Comparison of ENCODE assay signal across 32 cellular contexts in the genomic region with DNA sequence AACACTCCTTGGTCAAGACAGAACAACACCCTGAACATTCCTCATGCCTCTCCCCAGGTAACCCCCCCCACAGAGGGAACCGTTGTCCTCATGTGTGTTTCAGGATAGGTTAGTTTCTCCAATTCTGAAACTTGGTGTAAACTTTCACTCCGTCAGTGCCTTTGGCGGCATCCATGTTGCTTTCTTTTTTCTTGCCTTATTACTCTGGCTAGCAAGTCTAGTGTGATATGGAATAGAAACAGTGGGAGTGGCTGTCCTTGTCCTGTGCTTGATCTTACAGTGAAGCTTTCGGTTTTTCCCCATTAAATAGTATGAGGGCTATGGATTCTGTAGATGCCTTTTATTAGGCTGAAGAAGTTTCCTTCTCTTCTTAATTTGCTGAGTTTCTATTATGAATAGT. TPM values are rescaled to one million over a fixed set of nuclear protein-coding genes. Genes with fewer than 3 reads are reported as not detected.
"Had no signal": no experiment of that assay in that cellular context is flagged by ENCODE, and none has a peak within 500 bp of the region (broad histone marks: within the 10 kb centered on the region; RNA-seq: fewer than 3 reads in every experiment).

No MANE protein-coding gene starts in this region.

- H3K27ac ChIP-seq: stomach, suprapubic skin, testis, thoracic aorta, thyroid gland, tibial artery, tibial nerve, transverse colon, upper lobe of left lung, upper lobe of right lung, uterus, vagina had no signal

- FAIRE-seq: urothelium cell line had no signal

- H3K27ac Mint-ChIP-seq: stimulated activated effector memory CD8-positive, alpha-beta T cell treated with anti-CD3 and anti-CD28 coated beads, Interleukin-12 subunit alpha, Interleukin-12 subunit beta, amount 100 ng/mL, for 72 hours; stimulated activated memory B cell treated with anti-CD40 and anti-IgM and Interleukin-4, amounts not matched to agents 10 μg/mL and 1 μg/mL and 100 μg/mL, for 72 hours; stimulated activated naive B cell treated with anti-CD40 and anti-IgM and Interleukin-4, amounts not matched to agents 10 μg/mL and 1 μg/mL and 100 μg/mL, for 72 hours; stimulated activated naive CD8-positive, alpha-beta T cell treated with anti-CD3 and anti-CD28 coated beads, Interleukin-15, amount 100 ng/mL, for 72 hours; stimulated activated naive CD8-positive, alpha-beta T cell treated with anti-CD3 and anti-CD28 coated beads, Interleukin-15, Interleukin-2, amounts not matched to agents 100 ng/mL and 50 ng/mL, for 24 hours; type B pancreatic cell had no signal

- ATAC-seq: stimulated activated effector memory CD8-positive, alpha-beta T cell treated with anti-CD3 and anti-CD28 coated beads, Interleukin-12 subunit alpha, Interleukin-12 subunit beta, amount 100 ng/mL, for 72 hours; stimulated activated memory B cell treated with anti-CD40 and anti-IgM and Interleukin-4, amounts not matched to agents 10 μg/mL and 1 μg/mL and 100 μg/mL, for 72 hours; stimulated activated naive B cell treated with anti-CD40 and anti-IgM and Interleukin-4, amounts not matched to agents 10 μg/mL and 1 μg/mL and 100 μg/mL, for 72 hours; stimulated activated naive CD8-positive, alpha-beta T cell treated with anti-CD3 and anti-CD28 coated beads, Interleukin-15, amount 100 ng/mL, for 72 hours; stimulated activated naive CD8-positive, alpha-beta T cell treated with anti-CD3 and anti-CD28 coated beads, Interleukin-15, Interleukin-2, amounts not matched to agents 100 U/mL and 50 U/mL, for 24 hours; upper lobe of right lung had no signal

- H3K4me3 Mint-ChIP-seq: stimulated activated effector memory CD8-positive, alpha-beta T cell treated with anti-CD3 and anti-CD28 coated beads, Interleukin-12 subunit alpha, Interleukin-12 subunit beta, amount 100 ng/mL, for 72 hours; stimulated activated memory B cell treated with anti-CD40 and anti-IgM and Interleukin-4, amounts not matched to agents 10 μg/mL and 1 μg/mL and 100 μg/mL, for 72 hours; stimulated activated naive B cell treated with anti-CD40 and anti-IgM and Interleukin-4, amounts not matched to agents 10 μg/mL and 1 μg/mL and 100 μg/mL, for 72 hours; stimulated activated naive CD8-positive, alpha-beta T cell treated with anti-CD3 and anti-CD28 coated beads, Interleukin-15, amount 100 ng/mL, for 72 hours; stimulated activated naive CD8-positive, alpha-beta T cell treated with anti-CD3 and anti-CD28 coated beads, Interleukin-15, Interleukin-2, amounts not matched to agents 100 ng/mL and 50 ng/mL, for 24 hours; type B pancreatic cell had no signal

- H3K36me3 ChIP-seq: stomach, suprapubic skin, thoracic aorta, thyroid gland, tibial artery, tibial nerve, transverse colon, upper lobe of left lung, upper lobe of right lung, uterus, vagina had no signal

- H3K27me3 Mint-ChIP-seq: stimulated activated naive B cell treated with anti-CD40 and anti-IgM and Interleukin-4, amounts not matched to agents 10 μg/mL and 1 μg/mL and 100 μg/mL, for 72 hours; stimulated activated naive CD8-positive, alpha-beta T cell treated with anti-CD3 and anti-CD28 coated beads, Interleukin-15, amount 100 ng/mL, for 72 hours; stimulated activated naive CD8-positive, alpha-beta T cell treated with anti-CD3 and anti-CD28 coated beads, Interleukin-15, Interleukin-2, amounts not matched to agents 100 ng/mL and 50 ng/mL, for 24 hours had no signal

- H3K4me3 ChIP-seq: stomach, suprapubic skin, testis, thoracic aorta, thyroid gland, tibial artery, tibial nerve, transverse colon, upper lobe of left lung, upper lobe of right lung, uterus, vagina had no signal

- H3K36me3 Mint-ChIP-seq: stimulated activated effector memory CD8-positive, alpha-beta T cell treated with anti-CD3 and anti-CD28 coated beads, Interleukin-12 subunit alpha, Interleukin-12 subunit beta, amount 100 ng/mL, for 72 hours; stimulated activated memory B cell treated with anti-CD40 and anti-IgM and Interleukin-4, amounts not matched to agents 10 μg/mL and 1 μg/mL and 100 μg/mL, for 72 hours; type B pancreatic cell had no signal

- H3K9me3 ChIP-seq: testis, thyroid gland had no signal

- H3K27me3 ChIP-seq: testis, thyroid gland, upper lobe of left lung, vagina had no signal

- H3K4me1 ChIP-seq: stomach, suprapubic skin, testis, thyroid gland, tibial artery, upper lobe of right lung, uterus, vagina had no signal

- H3K4me1 Mint-ChIP-seq: stimulated activated effector memory CD8-positive, alpha-beta T cell treated with anti-CD3 and anti-CD28 coated beads, Interleukin-12 subunit alpha, Interleukin-12 subunit beta, amount 100 ng/mL, for 72 hours; stimulated activated memory B cell treated with anti-CD40 and anti-IgM and Interleukin-4, amounts not matched to agents 10 μg/mL and 1 μg/mL and 100 μg/mL, for 72 hours; stimulated activated naive B cell treated with anti-CD40 and anti-IgM and Interleukin-4, amounts not matched to agents 10 μg/mL and 1 μg/mL and 100 μg/mL, for 72 hours; stimulated activated naive CD8-positive, alpha-beta T cell treated with anti-CD3 and anti-CD28 coated beads, Interleukin-15, amount 100 ng/mL, for 72 hours had no signal

- DNase-seq: stimulated activated CD4-positive, alpha-beta T cell treated with anti-CD3 and anti-CD28 coated beads, Interleukin-2, amount 100 ng/mL, for 48 hours; stimulated activated CD4-positive, alpha-beta T cell treated with anti-CD3 and anti-CD28 coated beads, Interleukin-4, amount 100 ng/mL, for 1 hour; stimulated activated CD4-positive, alpha-beta T cell treated with anti-CD3 and anti-CD28 coated beads, Interleukin-4, amount 100 ng/mL, for 24 hours; stimulated activated CD4-positive, alpha-beta T cell treated with anti-CD3 and anti-CD28 coated beads, Interleukin-4, amount 100 ng/mL, for 4 hours; stimulated activated CD8-positive, alpha-beta memory T cell treated with anti-CD3 and anti-CD28 coated beads, Interleukin-4, amount 100 ng/mL, for 48 hours; stimulated activated naive B cell treated with anti-CD40 and anti-IgM and Interleukin-4, amounts not matched to agents 10 μg/mL and 1 μg/mL and 100 μg/mL, for 72 hours; stimulated activated naive CD4-positive, alpha-beta T cell; stimulated activated naive CD4-positive, alpha-beta T cell treated with Interleukin-2 at 50 U/mL for 16 hours; stimulated activated naive CD8-positive, alpha-beta T cell treated with anti-CD3 and anti-CD28 coated beads, Interleukin-15, amount 100 ng/mL, for 72 hours; stimulated activated naive CD8-positive, alpha-beta T cell treated with anti-CD3 and anti-CD28 coated beads, Interleukin-15, Interleukin-2, amounts not matched to agents 100 U/mL and 50 U/mL, for 24 hours; stomach; substantia nigra; testis; thyroid gland; tibial artery; transverse colon; trophoblast cell; upper lobe of left lung; upper lobe of right lung; uterus had no signal

RNA-seq across cellular contexts. Expression of a gene that starts 35.7 kb away (rescaled TPM):
- total RNA-seq: stomach, subcutaneous adipose tissue, suprapubic skin, temporal lobe, testis, thoracic aorta, thyroid gland, tibial nerve, upper lobe of left lung, upper lobe of right lung, urinary bladder, uterus, vagina had no signal
- polyA plus RNA-seq: stomach, urinary bladder had no signal
